Comparison of ENCODE assay signal across 11 cellular contexts in genomic region chr2:219461061-219461514, GRCh38. TPM values are rescaled to one million over a fixed set of nuclear protein-coding genes. Genes with fewer than 3 reads are reported as not detected.
DNase-seq lines count a peak whose midpoint lies in the region; ATAC-seq and TF ChIP-seq lines count a peak whose summit lies in the region.
"Had no signal": no experiment of that assay in that cellular context is flagged by ENCODE, and none has a peak within 500 bp of the region (broad histone marks: within the 10 kb centered on the region; RNA-seq: fewer than 3 reads in every experiment).

No MANE protein-coding gene starts in this region.

- H3K4me1 ChIP-seq in SK-N-SH (ENCODE audit: control insufficient read depth in 1 of 2, insufficient read depth in 2 of 2, low read depth in 1 of 2, low read length in 1 of 2) (peaks cover 17 to 27% of the 10 kb centered on the region in 2 experiments), gastrocnemius medialis (peaks cover 44 to 45% of the 10 kb centered on the region in 2 donors), PC-9 (replicated peaks; ENCODE audit: insufficient read depth) (peaks cover 21% of the 10 kb centered on the region)

- peaks cover 9% of the 10 kb centered on the region for H3F3A ChIP-seq in SK-N-SH (replicated peaks; ENCODE audit: insufficient read depth)
- peaks cover 21% of the 10 kb centered on the region for H3F3A ChIP-seq in PC-9 (ENCODE audit: insufficient read depth, low read depth)

- H3K4me3 Mint-ChIP-seq in progenitor cell of endocrine pancreas (ENCODE audit: low read depth), result no peak overlapping the region
- H3K4me3 Mint-ChIP-seq: stimulated activated naive CD8-positive, alpha-beta T cell treated with anti-CD3 and anti-CD28 coated beads, Interleukin-15, Interleukin-2, amounts not matched to agents 100 ng/mL and 50 ng/mL, for 24 hours had no signal

- TF ChIP-seq RAD21 in SK-N-SH (IDR thresholded peaks at IDR 0.05; ENCODE audit: low read length), result no peak

- H3K27me3 Mint-ChIP-seq in progenitor cell of endocrine pancreas, result peaks cover 10% of the 10 kb centered on the region
- H3K27me3 Mint-ChIP-seq: stimulated activated naive CD8-positive, alpha-beta T cell treated with anti-CD3 and anti-CD28 coated beads, Interleukin-15, Interleukin-2, amounts not matched to agents 100 ng/mL and 50 ng/mL, for 24 hours had no signal

- no TSS peak for BruUV-seq in PC-9 (replicated peaks; lab: Mats Ljungman, UMichigan)

- H3K27me3 ChIP-seq in H7 (ENCODE audit: control insufficient read depth, insufficient read depth, low read length) (no peaks in the 10 kb centered on the region), SK-N-SH (ENCODE audit: insufficient read depth) (no peaks in the 10 kb centered on the region), gastrocnemius medialis (no peaks in the 10 kb centered on the region), PC-9 (ENCODE audit: insufficient read depth, low read depth) (no peaks in the 10 kb centered on the region)

- ATAC-seq in Right ventricle myocardium superior (ENCODE audit: poor library complexity), result peak; percentile 63
- peak; percentile 54 to 69 for ATAC-seq in gastrocnemius medialis
- no peak for ATAC-seq in GM19397 (IDR thresholded peaks at IDR 0.05; ENCODE audit: unreplicated experiment)

- DNase-seq in H7 (peak; percentile 83), SK-N-SH (peak; percentile 75), Right ventricle myocardium superior (peak; percentile 68), gastrocnemius medialis (peak; percentile 69 to 83), PC-9 (no peak), AG20443 (ENCODE audit: low spot score) (no peak), progenitor cell of endocrine pancreas (ENCODE audit: low spot score, unreplicated experiment) (no peak)

- H3K9me2 ChIP-seq in SK-N-SH, result no peaks in the 10 kb centered on the region
- H3K9me2 ChIP-seq in PC-9 (ENCODE audit: insufficient read depth), result no peaks in the 10 kb centered on the region

- in situ Hi-C loops in gastrocnemius medialis (cut with MboI; ENCODE audit: low sequenced_read_pairs in 4 of 4), result no loop called here

- H3K36me3 Mint-ChIP-seq in progenitor cell of endocrine pancreas (ENCODE audit: insufficient read depth), result no peaks in the 10 kb centered on the region

- H3K4me1 Mint-ChIP-seq in progenitor cell of endocrine pancreas (ENCODE audit: low read depth), result peaks cover 4% of the 10 kb centered on the region

- no peak overlapping the region for H3K27ac Mint-ChIP-seq in progenitor cell of endocrine pancreas
- H3K27ac Mint-ChIP-seq: stimulated activated naive CD8-positive, alpha-beta T cell treated with anti-CD3 and anti-CD28 coated beads, Interleukin-15, Interleukin-2, amounts not matched to agents 100 ng/mL and 50 ng/mL, for 24 hours had no signal

- CTCF ChIA-PET in SK-N-SH (lab: Yijun Ruan, JAX), result interaction anchor here (0.8 to 10.9 kb wide), 13 partner anchors 12 to 302 kb away, joined by 3 to 159 read pairs (median 5); partner anchors contain the start of gene CHPF
- CTCF ChIA-PET in PC-9 (lab: Charles Lee), result no interaction called here

- 34% methylated on average over 3 of the region's 11 CpGs for WGBS in SK-N-SH (ENCODE audit: low lambda C conversion rate)

- POLR2A ChIA-PET in SK-N-SH (lab: Yijun Ruan, JAX) (interaction anchor here (0.5 to 2.3 kb wide), 10 partner anchors 14 to 69 kb away, joined by 3 to 15 read pairs (median 5); partner anchors contain the start of genes ASIC4 and GMPPA), PC-9 (lab: Charles Lee; ENCODE audit: unreplicated experiment) (interaction anchor here (0.5 kb wide), 1 partner anchor 49 kb away, joined by 8 read pairs; no protein-coding TSS in a partner anchor)

- peak overlapping the region; percentile 78 for H3K4me2 ChIP-seq in SK-N-SH
- H3K4me2 ChIP-seq in PC-9, result no peak overlapping the region

- TF ChIP-seq POLR2A in gastrocnemius medialis (IDR thresholded peaks at IDR 0.05), result no peak

- H3K27ac ChIP-seq in SK-N-SH (ENCODE audit: low read depth in 2 of 2, low read length in 1 of 2), result peak overlapping the region; percentile 29 to 92; a peak in 2 of 4 replicates
- H3K27ac ChIP-seq in gastrocnemius medialis, result peak overlapping the region; percentile 95 to 99 (median 97)
- H3K27ac ChIP-seq in PC-9, result no peak overlapping the region

- H3K9me3 ChIP-seq in SK-N-SH, result no peaks in the 10 kb centered on the region
- no peaks in the 10 kb centered on the region for H3K9me3 ChIP-seq in gastrocnemius medialis
- no peaks in the 10 kb centered on the region for H3K9me3 ChIP-seq in PC-9 (ENCODE audit: insufficient read depth, low read depth)

- H2AFZ ChIP-seq in SK-N-SH (ENCODE audit: low read depth), result no peak overlapping the region
- no peak overlapping the region for H2AFZ ChIP-seq in PC-9

- intact Hi-C loops in Right ventricle myocardium superior (cut with DNase I), result no loop called here
- intact Hi-C loops in gastrocnemius medialis (cut with DNase I; ENCODE audit: low total_unique reads), result loop anchor here (5.0 kb wide), 1 partner anchor 71 kb away; no protein-coding TSS in a partner anchor
- intact Hi-C loops in PC-9 (cut with micrococcal nuclease; ENCODE audit: unreplicated experiment), result no loop called here

- no peak for TF ChIP-seq EP300 in SK-N-SH (IDR thresholded peaks at IDR 0.05; ENCODE audit: borderline replicate concordance in 1 of 2, low read depth in 1 of 2, low read length in 1 of 2)

- TF ChIP-seq CTCF in SK-N-SH (IDR thresholded peaks at IDR 0.05) (no peak), gastrocnemius medialis (IDR thresholded peaks at IDR 0.05 in 4 of 5, conservative IDR thresholded peaks at IDR 0.05 in 1 of 5) (no peak), PC-9 (conservative IDR thresholded peaks at IDR 0.05) (no peak), progenitor cell of endocrine pancreas (IDR thresholded peaks at IDR 0.05; ENCODE audit: unreplicated experiment) (no peak)

- H3K9me3 Mint-ChIP-seq in progenitor cell of endocrine pancreas (ENCODE audit: low read depth), result no peaks in the 10 kb centered on the region
- H3K9me3 Mint-ChIP-seq: stimulated activated naive CD8-positive, alpha-beta T cell treated with anti-CD3 and anti-CD28 coated beads, Interleukin-15, Interleukin-2, amounts not matched to agents 100 ng/mL and 50 ng/mL, for 24 hours had no signal

- H3K36me3 ChIP-seq in H7 (replicated peaks; ENCODE audit: control insufficient read depth, insufficient read depth, low read length) (peaks cover 3% of the 10 kb centered on the region), SK-N-SH (replicated peaks in 1 of 2; ENCODE audit: control insufficient read depth in 1 of 2, insufficient read depth in 2 of 2, low read length in 1 of 2) (peaks cover 24 to 47% of the 10 kb centered on the region in 2 experiments), gastrocnemius medialis (peaks cover 0 to 46% of the 10 kb centered on the region in 2 donors), PC-9 (ENCODE audit: low read depth) (no peaks in the 10 kb centered on the region)

- H3K9ac ChIP-seq in SK-N-SH, result no peak overlapping the region

- H4K20me1 ChIP-seq in SK-N-SH (ENCODE audit: insufficient read depth), result no peaks in the 10 kb centered on the region
- no peaks in the 10 kb centered on the region for H4K20me1 ChIP-seq in PC-9 (ENCODE audit: insufficient read depth)

- H3K4me3 ChIP-seq in H7 (ENCODE audit: insufficient read depth, low read depth, low read length), result no peak overlapping the region
- no peak overlapping the region for H3K4me3 ChIP-seq in SK-N-SH (ENCODE audit: low read depth in 2 of 2, low read length in 1 of 2)
- peak overlapping the region in 3 of 4 donors; percentile 32 to 51 (median 43) for H3K4me3 ChIP-seq in gastrocnemius medialis
- no peak overlapping the region for H3K4me3 ChIP-seq in PC-9

- H3K79me2 ChIP-seq in SK-N-SH (ENCODE audit: insufficient read depth), result peaks cover 9% of the 10 kb centered on the region; the same call in 1 of the 2 replicates
- H3K79me2 ChIP-seq in PC-9 (ENCODE audit: low read depth), result no peaks in the 10 kb centered on the region

TF ChIP-seq in SK-N-SH, 30 proteins besides CTCF, POLR2A, EP300 and RAD21 (continues in another document):
- no peak for TF ChIP-seq TAF1 (IDR thresholded peaks at IDR 0.05; ENCODE audit: borderline replicate concordance, low read depth, low read length)
- no peak for TF ChIP-seq GABPA (IDR thresholded peaks at IDR 0.05; ENCODE audit: low read depth)
- no peak for TF ChIP-seq FOXM1 (IDR thresholded peaks at IDR 0.05; ENCODE audit: low read depth)

RNA-seq across cellular contexts. Expression of gene SPEG, which starts 26.4 kb away (rescaled TPM):
- 25.3 and 27.4 TPM in 2 replicates for total RNA-seq in H7 (2014; rRNA removed; shearing (Covaris generic))
- polyA plus RNA-seq in SK-N-SH (2012; rRNA removed), result 98.3 and 107 TPM in 2 replicates
- 27.8 and 36.3 TPM in 2 replicates for polyA plus RNA-seq in SK-N-SH (2012; cell fraction: cytosol; rRNA removed)
- 717 and 872 TPM in 2 replicates for polyA plus RNA-seq in SK-N-SH (2012; cell fraction: nucleus; rRNA removed)
- total RNA-seq in Right ventricle myocardium superior (103 TPM), gastrocnemius medialis (100 to 1,000 TPM; 104 to 387 (median 222) TPM), PC-9 (2021) (46.8 and 55.8 TPM in 2 replicates), progenitor cell of endocrine pancreas (15.1 and 15.5 TPM in 2 replicates)

RNA-seq across cellular contexts. Expression of gene GMPPA, which starts 37.6 kb away (rescaled TPM):
- 53.4 and 71.7 TPM in 2 replicates for total RNA-seq in H7 (2014; rRNA removed; shearing (Covaris generic))
- polyA plus RNA-seq in SK-N-SH (2012; rRNA removed), result 61.3 and 75.1 TPM in 2 replicates
- polyA plus RNA-seq in SK-N-SH (2012; cell fraction: cytosol; rRNA removed), result 27.7 and 39.9 TPM in 2 replicates
- polyA plus RNA-seq in SK-N-SH (2012; cell fraction: nucleus; rRNA removed), result 157 and 170 TPM in 2 replicates
- 22.3 TPM for total RNA-seq in Right ventricle myocardium superior
- 10 to 100 TPM; 18.0 to 25.8 (median 24.4) TPM for total RNA-seq in gastrocnemius medialis
- total RNA-seq in PC-9 (2021), result 44.7 and 57.2 TPM in 2 replicates
- total RNA-seq in progenitor cell of endocrine pancreas, result 35.8 and 37.4 TPM in 2 replicates

RNA-seq across cellular contexts. Expression of gene DES, which starts 42.9 kb away (rescaled TPM):
- 14.7 and 18.8 TPM in 2 replicates for total RNA-seq in H7 (2014; rRNA removed; shearing (Covaris generic))
- 0.21 and 0.28 TPM in 2 replicates for polyA plus RNA-seq in SK-N-SH (2012; rRNA removed)
- 0.18 and 0.20 TPM in 2 replicates for polyA plus RNA-seq in SK-N-SH (2012; cell fraction: cytosol; rRNA removed)
- polyA plus RNA-seq in SK-N-SH (2012; cell fraction: nucleus; rRNA removed), result 0.07 and 0.26 TPM in 2 replicates
- total RNA-seq in Right ventricle myocardium superior (12,920 TPM), gastrocnemius medialis (over 10,000 TPM; 19,008 to 28,635 (median 23,575) TPM), PC-9 (2021) (0.60 TPM in 1 of 2 replicates, not detected in the other), progenitor cell of endocrine pancreas (not detected in 2 replicates)
- total RNA-seq: bronchial epithelial cell had no signal

RNA-seq across cellular contexts. Expression of gene ASIC4, which starts 53.2 kb away (rescaled TPM):
- 0.07 and 1.2 TPM in 2 replicates for total RNA-seq in H7 (2014; rRNA removed; shearing (Covaris generic))
- polyA plus RNA-seq in SK-N-SH (2012; rRNA removed), result 0.05 and 0.10 TPM in 2 replicates
- polyA plus RNA-seq in SK-N-SH (2012; cell fraction: cytosol; rRNA removed), result 0.04 and 0.30 TPM in 2 replicates
- polyA plus RNA-seq in SK-N-SH (2012; cell fraction: nucleus; rRNA removed), result 0.79 and 1.00 TPM in 2 replicates
- total RNA-seq in Right ventricle myocardium superior, result not detected
- under 1 TPM in 1 of 4 donors, not detected in 3; 0.11 TPM for total RNA-seq in gastrocnemius medialis
- total RNA-seq in PC-9 (2021), result 0.22 and 0.30 TPM in 2 replicates
- 3.4 and 5.1 TPM in 2 replicates for total RNA-seq in progenitor cell of endocrine pancreas
- total RNA-seq: renal cortical epithelial cell had no signal

Comparison
In these comparisons a context has a peak if more than half of its experiments do, and no peak if none do; other contexts are left out.
1. DNase-seq: peak in H7 (single experiment), SK-N-SH (single experiment), Right ventricle myocardium superior (single experiment) and gastrocnemius medialis (2 of 2); none in PC-9 (0 of 2), AG20443 (single experiment) and progenitor cell of endocrine pancreas (single experiment).
2. H3K4me3 ChIP-seq: peak in gastrocnemius medialis (3 of 4); none in H7 (single experiment), SK-N-SH (0 of 2) and PC-9 (single experiment).
3. RNA of gene DES, which starts 42.9 kb away (total RNA-seq): 19,008 to 28,635 TPM in gastrocnemius medialis and 12,920 TPM in Right ventricle myocardium superior (single experiment); 14.7 to 18.8 TPM in H7, not detected in progenitor cell of endocrine pancreas and 0.60 TPM in PC-9; every median in the first group is over 100 times any median in the second.